ENCODE assay signal across 2 cellular contexts in genomic region chr22:44165286-44165874, GRCh38.
TF ChIP-seq lines count a peak whose summit lies in the region.

No MANE protein-coding gene starts in this region.

TF ChIP-seq in HEK293, 187 proteins besides CTCF, POLR2A, EP300 and RAD21 (continued from another document):
- TF ChIP-seq ZNF391 (tag by site-specific recombination; IDR thresholded peaks at IDR 0.05; ENCODE audit: borderline replicate concordance, low read depth) = no peak
- TF ChIP-seq ZBTB48 (tag by site-specific recombination; IDR thresholded peaks at IDR 0.05) = no peak
- TF ChIP-seq ZNF239 (tag by site-specific recombination; IDR thresholded peaks at IDR 0.05) = peak; percentile 90
- no peak for TF ChIP-seq ZNF404 (tag by site-specific recombination; IDR thresholded peaks at IDR 0.05)

TF ChIP-seq in H1, 55 proteins besides CTCF, POLR2A, EP300 and RAD21:
- TF ChIP-seq MAX (IDR thresholded peaks at IDR 0.05) = peak; percentile 18; the same call in 1 of the 2 replicates
- TF ChIP-seq SP1 (IDR thresholded peaks at IDR 0.05; ENCODE audit: low read depth, low read length) = no peak
- TF ChIP-seq ASH2L (IDR thresholded peaks at IDR 0.05; ENCODE audit: low read length) = no peak
- no peak for TF ChIP-seq KDM5A (IDR thresholded peaks at IDR 0.05; ENCODE audit: low read length)
- no peak for TF ChIP-seq EZH2 (IDR thresholded peaks at IDR 0.05; ENCODE audit: low read depth, low read length, severe bottlenecking)
